20 cellular contexts compared by ENCODE assay signal in genomic region chr11:83011333-83012167, GRCh38.
A peak's percentile ranks its signal among the peaks of the same experiment; 100 is the strongest.
DNase-seq lines count a peak whose midpoint lies in the region; ATAC-seq, FAIRE-seq and TF ChIP-seq lines count a peak whose summit lies in the region.
"Had no signal": no experiment of that assay in that cellular context is flagged by ENCODE, and none has a peak within 500 bp of the region (broad histone marks: within the 10 kb centered on the region; RNA-seq: fewer than 3 reads in every experiment).

No MANE protein-coding gene starts in this region.

- intact Hi-C loops in posterior vena cava (cut with DNase I): no loop called here

- peaks cover 14% of the 10 kb centered on the region for H3K4me1 ChIP-seq in mesenchymal stem cell (ENCODE audit: control insufficient read depth, insufficient read depth, low read depth, low read length)

- peak overlapping the region; percentile 52 for H2AK5ac ChIP-seq in mesenchymal stem cell (ENCODE audit: low read length, severe bottlenecking)

- peak overlapping the region in 1 of 2 experiments; percentile 83 for H3K14ac ChIP-seq in mesenchymal stem cell (ENCODE audit: low read length in 2 of 2)

- peak overlapping the region in 1 of 2 experiments; percentile 80 for H2BK12ac ChIP-seq in mesenchymal stem cell (ENCODE audit: low read length in 2 of 2)

- H3K18ac ChIP-seq in mesenchymal stem cell (ENCODE audit: low read depth in 1 of 2, low read length in 2 of 2): peak overlapping the region in 1 of 2 experiments; percentile 80

- no peak overlapping the region for H2BK120ac ChIP-seq in mesenchymal stem cell (ENCODE audit: low read depth, low read length)

- ATAC-seq in GM21786 (IDR thresholded peaks at IDR 0.05; ENCODE audit: unreplicated experiment) (no peak), GM18519 (IDR thresholded peaks at IDR 0.05; ENCODE audit: low FRiP score, unreplicated experiment) (no peak)

- WGBS in mesenchymal stem cell: 100% methylated on average over 1 of the region's 2 CpGs

- H3K4me2 ChIP-seq in mesenchymal stem cell (ENCODE audit: low read length, poor library complexity, severe bottlenecking): no peak overlapping the region

- FAIRE-seq in H54 (lab: Jason Lieb, UNC): no peak
- FAIRE-seq: D721Med, GM19239 had no signal

- H3K23ac ChIP-seq in mesenchymal stem cell (ENCODE audit: low read length in 2 of 2): no peak overlapping the region

- DNase-seq in Ammon's horn (ENCODE audit: low spot score): peak; percentile 68
- DNase-seq in NCI-H69 (lab: John Stamatoyannopoulos, UW): peak; percentile 68
- peak; percentile 37 for DNase-seq in dermis blood vessel endothelial cell
- no peak for DNase-seq in mesenchymal stem cell
- DNase-seq in posterior vena cava (ENCODE audit: low spot score): no peak
- no peak for DNase-seq in H54 (ENCODE audit: insufficient read length, low spot score)
- DNase-seq: activated CD4-positive, CD25-positive, alpha-beta regulatory T cell treated with anti-CD3 and anti-CD28 coated beads, Interleukin-2, amount 50 U/mL, for 72 hours; glutamatergic neuron; kidney glomerular epithelial cell; naive thymus-derived CD8-positive, alpha-beta T cell; NCI-H2029 treated with DMSO at 0.1 percent for 48 hours; NCI-H748 treated with DMSO at 0.1 percent for 48 hours; retina; RPMI8226; stimulated activated CD4-positive, alpha-beta T cell treated with anti-CD3 and anti-CD28 coated beads, Interleukin-1b, Interleukin-23, amount 100 ng/mL, for 48 hours; upper lobe of left lung had no signal

- peak overlapping the region; percentile 79 for H4K91ac ChIP-seq in mesenchymal stem cell (ENCODE audit: low read length)

- H2BK15ac ChIP-seq in mesenchymal stem cell (ENCODE audit: low read depth, poor library complexity, severe bottlenecking): no peak overlapping the region

- no peak overlapping the region for H2BK5ac ChIP-seq in mesenchymal stem cell (ENCODE audit: low read depth, low read length, poor library complexity, severe bottlenecking)

- no peak overlapping the region for H3K9ac ChIP-seq in mesenchymal stem cell (ENCODE audit: low read length)

- H3K36me3 ChIP-seq in mesenchymal stem cell (ENCODE audit: control insufficient read depth in 1 of 2, insufficient read depth in 2 of 2, low read depth in 1 of 2, low read length in 2 of 2): peaks cover 0 to 2% of the 10 kb centered on the region in 2 experiments
- H3K36me3 ChIP-seq: upper lobe of left lung had no signal

- H2AFZ ChIP-seq in mesenchymal stem cell (ENCODE audit: low read depth, low read length): no peak overlapping the region

- H3K27ac ChIP-seq in mesenchymal stem cell (ENCODE audit: low read length, poor library complexity, severe bottlenecking): peak overlapping the region; percentile 15

- H4K8ac ChIP-seq in mesenchymal stem cell (ENCODE audit: low read length): no peak overlapping the region

- no peak overlapping the region for H3K4me3 ChIP-seq in mesenchymal stem cell (ENCODE audit: insufficient read depth in 1 of 2, low read depth in 1 of 2, low read length in 2 of 2)
- H3K4me3 ChIP-seq: upper lobe of left lung had no signal

- H3K9me3 ChIP-seq in mesenchymal stem cell (ENCODE audit: control insufficient read depth, low read length): no peaks in the 10 kb centered on the region
- H3K9me3 ChIP-seq: upper lobe of left lung had no signal

- H3K27me3 ChIP-seq in mesenchymal stem cell (ENCODE audit: control insufficient read depth in 1 of 2, insufficient read depth in 1 of 2, low read length in 2 of 2): no peaks in the 10 kb centered on the region
- H3K27me3 ChIP-seq: upper lobe of left lung had no signal

- no peak overlapping the region for H3K4ac ChIP-seq in mesenchymal stem cell (ENCODE audit: low read depth in 1 of 2, low read length in 2 of 2)

- TF ChIP-seq POLR2A in H54 (IDR thresholded peaks at IDR 0.05; ENCODE audit: low read depth, low read length): no peak

- peaks cover 15% of the 10 kb centered on the region for H3K79me1 ChIP-seq in mesenchymal stem cell (replicated peaks; ENCODE audit: low read length, poor library complexity, severe bottlenecking)

Comparison
In these comparisons a context has a peak if more than half of its experiments do, and no peak if none do; other contexts are left out.
1. DNase-seq: peak in Ammon's horn (single experiment), NCI-H69 (single experiment) and dermis blood vessel endothelial cell (single experiment); none in mesenchymal stem cell (single experiment), posterior vena cava (single experiment) and H54 (single experiment).